Comparison of ENCODE assay signal across 9 cellular contexts in the genomic region with DNA sequence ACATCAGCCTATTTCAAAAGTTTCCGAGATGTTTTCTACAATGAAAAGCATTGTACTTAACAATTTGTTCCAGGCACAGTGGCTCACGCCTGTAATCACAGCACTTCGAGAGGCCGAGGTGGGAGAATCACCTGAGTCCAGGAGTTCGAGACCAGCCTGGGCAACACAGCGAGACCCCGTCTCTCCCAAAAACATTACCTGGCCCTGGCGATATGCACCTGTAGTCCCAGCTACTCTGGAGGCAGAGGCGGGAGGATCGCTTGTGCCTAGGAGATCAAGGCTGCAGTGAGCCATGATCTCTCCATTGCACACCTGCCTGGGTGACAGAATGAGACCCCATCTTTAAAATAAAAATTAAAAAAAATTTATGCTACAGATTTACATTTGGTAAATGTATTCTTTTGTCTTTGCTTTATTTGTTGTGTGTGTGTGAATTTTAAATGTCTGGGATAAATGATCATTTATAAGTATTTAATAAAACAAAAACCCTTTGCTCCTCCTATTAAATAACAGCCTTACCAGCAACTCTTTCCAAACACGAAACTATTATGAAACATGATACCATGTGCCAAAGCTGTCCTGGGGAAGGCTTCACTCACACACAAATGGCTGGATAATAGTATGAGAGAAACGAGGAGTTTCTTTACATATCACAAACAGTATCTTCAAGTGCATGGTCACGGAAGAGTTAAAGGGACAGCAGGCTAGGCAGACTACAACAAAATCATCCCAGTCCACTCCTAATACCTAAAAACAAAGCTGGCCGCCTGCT. TPM values are rescaled to one million over a fixed set of nuclear protein-coding genes. Genes with fewer than 3 reads are reported as not detected.
A peak's percentile ranks its signal among the peaks of the same experiment; 100 is the strongest.
DNase-seq lines count a peak whose midpoint lies in the region; ATAC-seq, FAIRE-seq and TF ChIP-seq lines count a peak whose summit lies in the region.
"Had no signal": no experiment of that assay in that cellular context is flagged by ENCODE, and none has a peak within 500 bp of the region (broad histone marks: within the 10 kb centered on the region; RNA-seq: fewer than 3 reads in every experiment).

No MANE protein-coding gene starts in this region.

- RAD21 ChIA-PET in GM12878 (lab: Charles Lee; ENCODE audit: unreplicated experiment) = interaction anchor here (1.8 to 3.1 kb wide), 4 partner anchors 18 to 247 kb away, joined by 6 to 28 read pairs (median 7); a partner anchor contains a TSS

- peak overlapping the region; percentile 96 for H3K4me3 Mint-ChIP-seq in activated naive CD4-positive, alpha-beta T cell treated with anti-CD3 and anti-CD28 coated beads, Interleukin-2, amount 50 U/mL, for 24 hours

- H3K27me3 ChIP-seq in GM12878 (replicated peaks in 1 of 2; ENCODE audit: control insufficient read depth in 2 of 2, insufficient read depth in 2 of 2, low read length in 1 of 2) (no peaks in the 10 kb centered on the region), HepG2 (ENCODE audit: control insufficient read depth in 1 of 2, insufficient read depth in 2 of 2, low read length in 2 of 2) (no peaks in the 10 kb centered on the region; a peak in 1 of 5 replicates), tibial artery (no peaks in the 10 kb centered on the region)

- H3K36me3 ChIP-seq in GM12878 (ENCODE audit: control insufficient read depth in 2 of 2, insufficient read depth in 2 of 2, low read length in 1 of 2) = no peaks in the 10 kb centered on the region
- no peaks in the 10 kb centered on the region for H3K36me3 ChIP-seq in HepG2 (replicated peaks in 1 of 2; ENCODE audit: control insufficient read depth in 1 of 2, insufficient read depth in 2 of 2, low read length in 2 of 2)
- no peaks in the 10 kb centered on the region for H3K36me3 ChIP-seq in tibial artery

- H2AFZ ChIP-seq in GM12878 (ENCODE audit: control insufficient read depth, low read depth, low read length) = peak overlapping the region; percentile 72
- H2AFZ ChIP-seq in HepG2 (ENCODE audit: low read length) = peak overlapping the region; percentile 45

- CTCF ChIA-PET in GM12878 (lab: Yijun Ruan, JAX) = interaction anchor here (1.0 to 4.9 kb wide), 11 partner anchors 10 to 679 kb away, joined by 3 to 143 read pairs (median 5); a partner anchor contains a TSS
- CTCF ChIA-PET in HepG2 (lab: Yijun Ruan, JAX; ENCODE audit: low intra/inter-chr PET ratio, low total read pairs) = no interaction called here

- H3K36me3 Mint-ChIP-seq in activated naive CD4-positive, alpha-beta T cell treated with anti-CD3 and anti-CD28 coated beads, Interleukin-2, amount 50 U/mL, for 24 hours = no peaks in the 10 kb centered on the region

- TF ChIP-seq POLR2A in GM12878 (IDR thresholded peaks at IDR 0.05; ENCODE audit: low read depth, low read length) (no peak), HepG2 (IDR thresholded peaks at IDR 0.05; ENCODE audit: insufficient read depth in 1 of 2, low read depth in 2 of 2, low read length in 2 of 2) (no peak)

- TSS peak; percentile 65 for BruUV-seq in GM12878 (replicated peaks; lab: Mats Ljungman, UMichigan)
- BruUV-seq in HepG2 (replicated peaks; lab: Mats Ljungman, UMichigan) = TSS peak; percentile 70

- intact Hi-C loops in GM12878 (cut with micrococcal nuclease; ENCODE audit: unreplicated experiment) (loop anchor here (5.0 kb wide), 1 partner anchor 63 kb away; a partner anchor contains a TSS), HepG2 (cut with micrococcal nuclease; ENCODE audit: unreplicated experiment) (loop anchor here (5.0 kb wide), 1 partner anchor 1043 kb away; a partner anchor contains a TSS), tibial artery (cut with DNase I; ENCODE audit: low total_unique reads) (loop anchor here (10.0 kb wide), 1 partner anchor 60 kb away; a partner anchor contains a TSS)

- peak overlapping the region; percentile 90 for H3K27ac Mint-ChIP-seq in activated naive CD4-positive, alpha-beta T cell treated with anti-CD3 and anti-CD28 coated beads, Interleukin-2, amount 50 U/mL, for 24 hours

- no peaks in the 10 kb centered on the region for H3K9me3 Mint-ChIP-seq in activated naive CD4-positive, alpha-beta T cell treated with anti-CD3 and anti-CD28 coated beads, Interleukin-2, amount 50 U/mL, for 24 hours

- H3K4me2 ChIP-seq in GM12878 (ENCODE audit: control insufficient read depth, insufficient read depth) (peak overlapping the region; percentile 82), HepG2 (ENCODE audit: low read depth, low read length) (peak overlapping the region; percentile 84)

- H3K79me2 ChIP-seq in GM12878 (ENCODE audit: control insufficient read depth, insufficient read depth, low read length) = peaks cover 23% of the 10 kb centered on the region
- peaks cover 46% of the 10 kb centered on the region for H3K79me2 ChIP-seq in HepG2 (ENCODE audit: insufficient read depth, low read length)

- POLR2A ChIA-PET in GM12878 (lab: Charles Lee) (interaction anchor here (4.7 kb wide), 1 partner anchor 16 kb away, joined by 45 read pairs; a partner anchor contains a TSS), HepG2 (lab: Yijun Ruan, JAX) (interaction anchor here (1.6 to 4.3 kb wide), 3 partner anchors 13 to 65 kb away, joined by 10 to 93 read pairs (median 25); a partner anchor contains a TSS)

- TF ChIP-seq CTCF in GM12878 (IDR thresholded peaks at IDR 0.05 in 2 of 3, conservative IDR thresholded peaks at IDR 0.05 in 1 of 3; ENCODE audit: control insufficient read depth in 2 of 3, extremely low read depth in 1 of 3, insufficient read depth in 1 of 3, low read depth in 3 of 3, low read length in 3 of 3) = no peak
- no peak for TF ChIP-seq CTCF in HepG2 (CRISPR knock-in tag; IDR thresholded peaks at IDR 0.05)
- no peak for TF ChIP-seq CTCF in tibial artery (IDR thresholded peaks at IDR 0.05)

- H3K27me3 Mint-ChIP-seq in activated naive CD4-positive, alpha-beta T cell treated with anti-CD3 and anti-CD28 coated beads, Interleukin-2, amount 50 U/mL, for 24 hours = no peaks in the 10 kb centered on the region

- H3K4me3 ChIP-seq in GM12878 (peak overlapping the region; percentile 98), HepG2 (replicated peaks in 1 of 3; ENCODE audit: insufficient read depth in 1 of 3, low read depth in 2 of 3, low read length in 3 of 3) (peak overlapping the region; percentile 81 to 91 (median 90)), tibial artery (peak overlapping the region; percentile 69 to 97)

- peaks cover 66% of the 10 kb centered on the region for H3K4me1 Mint-ChIP-seq in activated naive CD4-positive, alpha-beta T cell treated with anti-CD3 and anti-CD28 coated beads, Interleukin-2, amount 50 U/mL, for 24 hours

- H3K9me3 ChIP-seq in GM12878 (replicated peaks; ENCODE audit: control insufficient read depth, insufficient read depth, low read length) = no peaks in the 10 kb centered on the region
- H3K9me3 ChIP-seq in HepG2 (ENCODE audit: low read length) = no peaks in the 10 kb centered on the region
- H3K9me3 ChIP-seq in tibial artery = no peaks in the 10 kb centered on the region

- TF ChIP-seq EP300 in GM12878 (IDR thresholded peaks at IDR 0.05; ENCODE audit: borderline replicate concordance in 1 of 2, control insufficient read depth in 1 of 2, low read depth in 2 of 2, low read length in 2 of 2) (no peak), HepG2 (IDR thresholded peaks at IDR 0.05; ENCODE audit: low read depth in 2 of 2, low read length in 2 of 2) (no peak), HepG2 (CRISPR knock-in tag; IDR thresholded peaks at IDR 0.05; ENCODE audit: borderline replicate concordance) (no peak)

- 65% methylated on average over 14 of the region's 14 CpGs for WGBS in GM12878 (ENCODE audit: insufficient coverage, insufficient replicate concordance, low lambda C conversion rate, missing lambda C conversion rate)
- 64% methylated on average over 14 of the region's 14 CpGs for WGBS in HepG2 (ENCODE audit: low lambda C conversion rate)

- SMC1A ChIA-PET in GM12878 (lab: Charles Lee; ENCODE audit: uncharacterized antibody, unreplicated experiment) = interaction anchor here (0.5 to 2.8 kb wide), 7 partner anchors 12 to 577 kb away, joined by 3 to 21 read pairs (median 4); a partner anchor contains a TSS

- peak overlapping the region; percentile 36 for H3K27ac ChIP-seq in GM12878 (ENCODE audit: control insufficient read depth, insufficient read depth)
- H3K27ac ChIP-seq in HepG2 (ENCODE audit: extremely low read length, insufficient read depth, low read length) = peak overlapping the region; percentile 64
- peak overlapping the region; percentile 94 to 96 for H3K27ac ChIP-seq in tibial artery

- ATAC-seq in GM12878 (no peak; the same call in 2 of the 3 replicates), HepG2 (no peak), HG02642 (IDR thresholded peaks at IDR 0.05; ENCODE audit: poor library complexity, unreplicated experiment) (no peak), GM21529 (IDR thresholded peaks at IDR 0.05; ENCODE audit: unreplicated experiment) (no peak)

- FAIRE-seq in GM12878 (lab: Jason Lieb, UNC) (peak; percentile 52), HepG2 (lab: Jason Lieb, UNC) (peak; percentile 60)
- FAIRE-seq: islet of Langerhans had no signal

- in situ Hi-C loops in GM12878 (cut with MboI) = no loop called here
- in situ Hi-C loops in HepG2 (cut with HindIII; ENCODE audit: extremely low pct_ligation_motif_present, low pct_unique_long_range_greater_than_20kb) = loop anchor here (5.0 kb wide), 1 partner anchor 63 kb away; a partner anchor contains a TSS

- DNase-seq in activated naive CD4-positive, alpha-beta T cell treated with Interleukin-2 at 50 U/mL for 16 hours = no peak
- no peak for DNase-seq in GM12878 (ENCODE audit: low read depth, low spot score)
- DNase-seq in HepG2 (ENCODE audit: low spot score) = no peak
- DNase-seq in tibial artery = no peak
- DNase-seq in NCI-H146 treated with DMSO at 0.1 percent for 48 hours (lab: John Stamatoyannopoulos, UW; ENCODE audit: unreplicated experiment) = no peak

- H4K20me1 ChIP-seq in GM12878 (ENCODE audit: control insufficient read depth, insufficient read depth) = no peaks in the 10 kb centered on the region
- H4K20me1 ChIP-seq in HepG2 (ENCODE audit: insufficient read depth, low read length) = 0 out of 2 replicates have a peak, but pooled peaks cover 5% of the 10 kb centered on the region

- no peaks in the 10 kb centered on the region; the same call in 1 of the 2 replicates for H3K4me1 ChIP-seq in GM12878 (ENCODE audit: control insufficient read depth, insufficient read depth, low read length)
- peaks cover 59% of the 10 kb centered on the region for H3K4me1 ChIP-seq in HepG2 (ENCODE audit: insufficient read depth, low read length)
- peaks cover 0 to 41% (median 28%) of the 10 kb centered on the region in 4 donors for H3K4me1 ChIP-seq in tibial artery

- TF ChIP-seq RAD21 in GM12878 (IDR thresholded peaks at IDR 0.05; ENCODE audit: insufficient read depth, low read depth, low read length) (no peak), HepG2 (CRISPR knock-in tag; IDR thresholded peaks at IDR 0.05) (no peak)

- H3K9ac ChIP-seq in GM12878 (ENCODE audit: control insufficient read depth, insufficient read depth, low read length) (peak overlapping the region; percentile 72), HepG2 (ENCODE audit: insufficient read depth, low read depth, low read length) (peak overlapping the region; percentile 69)

RNA-seq across cellular contexts. Expression of a gene that starts 1.1 kb away (rescaled TPM):
- total RNA-seq in GM12878 (2013; cell fraction: nucleolus; rRNA removed) = 49.4 and 55.7 TPM in 2 replicates
- total RNA-seq in GM12878 (2014; rRNA removed) (15.6 and 26.1 TPM in 2 replicates), GM12878 (2014; rRNA removed; fragmentation: Illumina TruSeq; extraction: Trizol) (16.5 and 19.1 TPM in 2 replicates), GM12878 (2021) (20.2 and 20.4 TPM in 2 replicates), HepG2 (2016; rRNA removed; fragmentation: Illumina TruSeq; extraction: Trizol) (17.3 and 30.2 TPM in 2 replicates)
- polyA plus RNA-seq in GM12878 (2011; ENCODE audit: low read depth) = 6.0 TPM
- polyA plus RNA-seq in GM12878 (2011; rRNA removed) (26.3 and 43.1 TPM in 2 replicates), GM12878 (2014; fragmentation: Illumina TruSeq; extraction: Trizol) (15.1 and 22.0 TPM in 2 replicates), GM12878 (2014; fragmentation: Nextera tagmentation; extraction: Ambion mirVana) (10 to 100 TPM; 17.0 to 21.6 TPM), GM12878 (2014; rRNA removed) (15.3 and 17.9 TPM in 2 replicates), GM12878 (2016; fragmentation: Nextera tagmentation; extraction: Ambion mirVana) (10 to 100 TPM; 27.2 to 27.3 TPM), HepG2 (2011; rRNA removed) (12.1 and 14.9 TPM in 2 replicates)
- 5.3 and 9.9 TPM in 2 replicates for polyA plus RNA-seq in GM12878 (2011; cell fraction: cytosol; rRNA removed)
- polyA plus RNA-seq in GM12878 (2011; cell fraction: nucleus; rRNA removed) = 10.5 and 11.2 TPM in 2 replicates
- polyA plus RNA-seq in GM12878 (2012) = 15.3 and 23.9 TPM in 2 replicates
- polyA minus RNA-seq in GM12878 (2011; rRNA and poly(A)+ RNA removed) = 13.1 and 23.6 TPM in 2 replicates
- polyA minus RNA-seq in GM12878 (2011; cell fraction: cytosol; rRNA and poly(A)+ RNA removed) = 7.8 and 9.1 TPM in 2 replicates
- polyA minus RNA-seq in GM12878 (2011; cell fraction: nucleus; rRNA and poly(A)+ RNA removed) = 7.1 and 16.7 TPM in 2 replicates
- total RNA-seq in HepG2 (2016; cell fraction: cytosol; rRNA removed; fragmentation: Illumina TruSeq; extraction: Trizol; ENCODE audit: low read depth) = 8.2 and 12.8 TPM in 2 replicates
- total RNA-seq in HepG2 (2016; cell fraction: insoluble cytoplasmic fraction; rRNA removed; fragmentation: Illumina TruSeq; extraction: Trizol) = 17.9 and 30.9 TPM in 2 replicates
- total RNA-seq in HepG2 (2016; cell fraction: membrane; rRNA removed; fragmentation: Illumina TruSeq; extraction: Trizol) = 10.9 and 11.2 TPM in 2 replicates
- 9.1 and 10.8 TPM in 2 replicates for total RNA-seq in HepG2 (2016; cell fraction: nucleus; rRNA removed; fragmentation: Illumina TruSeq; extraction: Trizol)
- 3.8 and 8.6 TPM in 2 replicates for polyA plus RNA-seq in HepG2 (2011; cell fraction: cytosol; rRNA removed)
- 9.3 and 13.5 TPM in 2 replicates for polyA plus RNA-seq in HepG2 (2011; cell fraction: nucleus; rRNA removed)
- 23.7 and 26.2 TPM in 2 replicates for polyA plus RNA-seq in HepG2 (2012)
- polyA plus RNA-seq in HepG2 (2016; cell fraction: cytosol; fragmentation: Illumina TruSeq; extraction: Trizol; ENCODE audit: low read depth) = 5.5 and 6.3 TPM in 2 replicates
- polyA plus RNA-seq in HepG2 (2016; cell fraction: insoluble cytoplasmic fraction; fragmentation: Illumina TruSeq; extraction: Trizol; ENCODE audit: low read depth) = 23.9 and 31.5 TPM in 2 replicates
- polyA plus RNA-seq in HepG2 (2016; cell fraction: membrane; fragmentation: Illumina TruSeq; extraction: Trizol; ENCODE audit: low read depth) = 8.0 and 8.3 TPM in 2 replicates
- 12.2 and 14.0 TPM in 2 replicates for polyA plus RNA-seq in HepG2 (2016; cell fraction: nucleus; fragmentation: Illumina TruSeq; extraction: Trizol; ENCODE audit: insufficient read depth, low read depth)
- polyA minus RNA-seq in HepG2 (2011; rRNA and poly(A)+ RNA removed; ENCODE audit: low replicate concordance) = 6.6 and 8.1 TPM in 2 replicates
- polyA minus RNA-seq in HepG2 (2011; cell fraction: cytosol; rRNA and poly(A)+ RNA removed) = 6.9 and 11.4 TPM in 2 replicates
- polyA minus RNA-seq in HepG2 (2011; cell fraction: nucleus; rRNA and poly(A)+ RNA removed) = 30.8 and 48.7 TPM in 2 replicates

RNA-seq across cellular contexts. Expression of a gene that starts 16.2 kb away (rescaled TPM):
- total RNA-seq in GM12878 (2013; cell fraction: nucleolus; rRNA removed) = 43.6 and 44.9 TPM in 2 replicates
- 301 and 360 TPM in 2 replicates for total RNA-seq in GM12878 (2014; rRNA removed)
- total RNA-seq in GM12878 (2014; rRNA removed; fragmentation: Illumina TruSeq; extraction: Trizol) = 346 and 374 TPM in 2 replicates
- 132 and 135 TPM in 2 replicates for total RNA-seq in GM12878 (2021)
- polyA plus RNA-seq in GM12878 (2011; ENCODE audit: low read depth) = 101 TPM
- polyA plus RNA-seq in GM12878 (2011; rRNA removed) = 490 and 558 TPM in 2 replicates
- polyA plus RNA-seq in GM12878 (2011; cell fraction: cytosol; rRNA removed) = 140 and 192 TPM in 2 replicates
- polyA plus RNA-seq in GM12878 (2011; cell fraction: nucleus; rRNA removed) = 115 and 140 TPM in 2 replicates
- polyA plus RNA-seq in GM12878 (2012) = 451 and 767 TPM in 2 replicates
- 519 and 568 TPM in 2 replicates for polyA plus RNA-seq in GM12878 (2014; fragmentation: Illumina TruSeq; extraction: Trizol)
- polyA plus RNA-seq in GM12878 (2014; fragmentation: Nextera tagmentation; extraction: Ambion mirVana) = 100 to 1,000 TPM; 626 to 780 TPM
- polyA plus RNA-seq in GM12878 (2014; rRNA removed) = 618 and 919 TPM in 2 replicates
- polyA plus RNA-seq in GM12878 (2016; fragmentation: Nextera tagmentation; extraction: Ambion mirVana) = 100 to 1,000 TPM; 602 to 632 TPM
- polyA minus RNA-seq in GM12878 (2011; rRNA and poly(A)+ RNA removed) = 48.3 and 55.5 TPM in 2 replicates
- polyA minus RNA-seq in GM12878 (2011; cell fraction: cytosol; rRNA and poly(A)+ RNA removed) = 16.8 and 19.9 TPM in 2 replicates
- polyA minus RNA-seq in GM12878 (2011; cell fraction: nucleus; rRNA and poly(A)+ RNA removed) = 25.5 and 33.5 TPM in 2 replicates
- total RNA-seq in HepG2 (2016; rRNA removed; fragmentation: Illumina TruSeq; extraction: Trizol) = 281 and 308 TPM in 2 replicates
- 148 and 180 TPM in 2 replicates for total RNA-seq in HepG2 (2016; cell fraction: cytosol; rRNA removed; fragmentation: Illumina TruSeq; extraction: Trizol; ENCODE audit: low read depth)
- total RNA-seq in HepG2 (2016; cell fraction: insoluble cytoplasmic fraction; rRNA removed; fragmentation: Illumina TruSeq; extraction: Trizol) = 301 and 366 TPM in 2 replicates
- 205 and 231 TPM in 2 replicates for total RNA-seq in HepG2 (2016; cell fraction: membrane; rRNA removed; fragmentation: Illumina TruSeq; extraction: Trizol)
- total RNA-seq in HepG2 (2016; cell fraction: nucleus; rRNA removed; fragmentation: Illumina TruSeq; extraction: Trizol) = 97.1 and 99.3 TPM in 2 replicates
- 161 and 181 TPM in 2 replicates for polyA plus RNA-seq in HepG2 (2011; rRNA removed)
- 81.2 and 134 TPM in 2 replicates for polyA plus RNA-seq in HepG2 (2011; cell fraction: cytosol; rRNA removed)
- 34.4 and 63.6 TPM in 2 replicates for polyA plus RNA-seq in HepG2 (2011; cell fraction: nucleus; rRNA removed)
- polyA plus RNA-seq in HepG2 (2012) = 200 and 215 TPM in 2 replicates
- polyA plus RNA-seq in HepG2 (2016; cell fraction: cytosol; fragmentation: Illumina TruSeq; extraction: Trizol; ENCODE audit: low read depth) = 129 and 163 TPM in 2 replicates
- polyA plus RNA-seq in HepG2 (2016; cell fraction: insoluble cytoplasmic fraction; fragmentation: Illumina TruSeq; extraction: Trizol; ENCODE audit: low read depth) = 299 and 333 TPM in 2 replicates
- 160 and 196 TPM in 2 replicates for polyA plus RNA-seq in HepG2 (2016; cell fraction: membrane; fragmentation: Illumina TruSeq; extraction: Trizol; ENCODE audit: low read depth)
- 160 and 173 TPM in 2 replicates for polyA plus RNA-seq in HepG2 (2016; cell fraction: nucleus; fragmentation: Illumina TruSeq; extraction: Trizol; ENCODE audit: insufficient read depth, low read depth)
- polyA minus RNA-seq in HepG2 (2011; rRNA and poly(A)+ RNA removed; ENCODE audit: low replicate concordance) = 10.0 and 87.1 TPM in 2 replicates
- polyA minus RNA-seq in HepG2 (2011; cell fraction: cytosol; rRNA and poly(A)+ RNA removed) = 6.1 and 9.8 TPM in 2 replicates
- polyA minus RNA-seq in HepG2 (2011; cell fraction: nucleus; rRNA and poly(A)+ RNA removed) = 27.4 and 28.5 TPM in 2 replicates

RNA-seq across cellular contexts. Expression of a gene that starts 16.5 kb away (rescaled TPM):
- total RNA-seq in GM12878 (2013; cell fraction: nucleolus; rRNA removed) = 30.6 and 33.7 TPM in 2 replicates
- total RNA-seq in GM12878 (2014; rRNA removed) (25.9 and 28.2 TPM in 2 replicates), GM12878 (2014; rRNA removed; fragmentation: Illumina TruSeq; extraction: Trizol) (60.2 and 71.8 TPM in 2 replicates), GM12878 (2021) (57.6 and 61.7 TPM in 2 replicates), HepG2 (2016; rRNA removed; fragmentation: Illumina TruSeq; extraction: Trizol) (67.9 and 126 TPM in 2 replicates)
- 11.6 TPM for polyA plus RNA-seq in GM12878 (2011; ENCODE audit: low read depth)
- polyA plus RNA-seq in GM12878 (2011; rRNA removed) (42.0 and 63.9 TPM in 2 replicates), GM12878 (2014; fragmentation: Illumina TruSeq; extraction: Trizol) (52.0 and 76.6 TPM in 2 replicates), GM12878 (2014; fragmentation: Nextera tagmentation; extraction: Ambion mirVana) (10 to 100 TPM; 18.2 to 20.1 TPM), GM12878 (2014; rRNA removed) (32.8 and 36.8 TPM in 2 replicates), GM12878 (2016; fragmentation: Nextera tagmentation; extraction: Ambion mirVana) (10 to 100 TPM; 61.9 to 62.0 TPM), HepG2 (2011; rRNA removed) (10.7 and 14.3 TPM in 2 replicates)
- 9.3 and 10.8 TPM in 2 replicates for polyA plus RNA-seq in GM12878 (2011; cell fraction: cytosol; rRNA removed)
- polyA plus RNA-seq in GM12878 (2011; cell fraction: nucleus; rRNA removed) = 6.4 and 14.4 TPM in 2 replicates
- polyA plus RNA-seq in GM12878 (2012) = 19.2 and 32.6 TPM in 2 replicates
- 15.1 and 27.6 TPM in 2 replicates for polyA minus RNA-seq in GM12878 (2011; rRNA and poly(A)+ RNA removed)
- 6.7 and 19.2 TPM in 2 replicates for polyA minus RNA-seq in GM12878 (2011; cell fraction: cytosol; rRNA and poly(A)+ RNA removed)
- polyA minus RNA-seq in GM12878 (2011; cell fraction: nucleus; rRNA and poly(A)+ RNA removed) = 6.9 and 19.4 TPM in 2 replicates
- total RNA-seq in HepG2 (2016; cell fraction: cytosol; rRNA removed; fragmentation: Illumina TruSeq; extraction: Trizol; ENCODE audit: low read depth) = 5.2 and 6.2 TPM in 2 replicates
- 71.1 and 122 TPM in 2 replicates for total RNA-seq in HepG2 (2016; cell fraction: insoluble cytoplasmic fraction; rRNA removed; fragmentation: Illumina TruSeq; extraction: Trizol)
- 23.7 and 26.0 TPM in 2 replicates for total RNA-seq in HepG2 (2016; cell fraction: membrane; rRNA removed; fragmentation: Illumina TruSeq; extraction: Trizol)
- total RNA-seq in HepG2 (2016; cell fraction: nucleus; rRNA removed; fragmentation: Illumina TruSeq; extraction: Trizol) = 34.9 and 39.9 TPM in 2 replicates
- polyA plus RNA-seq in HepG2 (2011; cell fraction: cytosol; rRNA removed) = 4.9 and 7.7 TPM in 2 replicates
- 5.0 and 6.4 TPM in 2 replicates for polyA plus RNA-seq in HepG2 (2011; cell fraction: nucleus; rRNA removed)
- polyA plus RNA-seq in HepG2 (2012) = 27.2 and 30.2 TPM in 2 replicates
- polyA plus RNA-seq in HepG2 (2016; cell fraction: cytosol; fragmentation: Illumina TruSeq; extraction: Trizol; ENCODE audit: low read depth) = 1.8 and 2.2 TPM in 2 replicates
- polyA plus RNA-seq in HepG2 (2016; cell fraction: insoluble cytoplasmic fraction; fragmentation: Illumina TruSeq; extraction: Trizol; ENCODE audit: low read depth) = 70.0 and 76.2 TPM in 2 replicates
- 7.1 and 7.7 TPM in 2 replicates for polyA plus RNA-seq in HepG2 (2016; cell fraction: membrane; fragmentation: Illumina TruSeq; extraction: Trizol; ENCODE audit: low read depth)
- polyA plus RNA-seq in HepG2 (2016; cell fraction: nucleus; fragmentation: Illumina TruSeq; extraction: Trizol; ENCODE audit: insufficient read depth, low read depth) = 28.6 and 32.2 TPM in 2 replicates
- 24.1 and 74.5 TPM in 2 replicates for polyA minus RNA-seq in HepG2 (2011; rRNA and poly(A)+ RNA removed; ENCODE audit: low replicate concordance)
- 17.9 and 23.4 TPM in 2 replicates for polyA minus RNA-seq in HepG2 (2011; cell fraction: cytosol; rRNA and poly(A)+ RNA removed)
- 18.8 and 29.1 TPM in 2 replicates for polyA minus RNA-seq in HepG2 (2011; cell fraction: nucleus; rRNA and poly(A)+ RNA removed)

Comparison
In these comparisons a context has a peak if more than half of its experiments do, and no peak if none do; other contexts are left out.
1. H3K27ac ChIP-seq: peak in every context shown above with its lines; median percentile 95 in tibial artery; 64 in HepG2; 36 in GM12878.